ENCODE assay signal across 1 cellular context in the genomic region with DNA sequence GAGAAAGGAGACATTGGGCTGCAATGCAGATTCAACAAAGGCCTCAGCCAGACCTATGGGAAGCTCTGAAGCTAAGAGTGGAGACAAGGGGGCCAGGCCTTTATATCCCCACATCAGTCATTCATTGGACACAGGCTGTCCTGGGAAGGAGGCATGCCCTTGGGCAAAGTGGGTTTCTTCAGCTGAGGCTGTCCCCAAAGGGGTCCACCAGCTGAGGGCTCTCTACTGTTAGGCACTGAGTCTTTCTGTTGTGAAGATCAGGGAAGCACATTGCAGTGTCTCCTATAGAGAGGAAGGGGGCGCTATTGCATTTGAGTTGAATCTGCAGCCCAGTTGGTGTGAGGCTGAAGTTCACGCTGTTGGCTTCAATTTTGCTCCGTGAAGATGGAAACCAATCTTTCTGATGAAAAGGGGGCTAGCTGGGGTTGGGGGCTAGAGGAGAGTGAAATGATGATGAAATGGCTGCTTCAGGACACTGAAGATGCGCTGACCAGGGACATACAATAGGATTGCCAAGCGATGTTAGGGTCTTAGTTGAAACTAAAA.
TF ChIP-seq lines count a peak whose summit lies in the region.

No MANE protein-coding gene starts in this region.

TF ChIP-seq in HEK293, 187 proteins besides CTCF, POLR2A, EP300 and RAD21 (continued from another document):
- TF ChIP-seq FEZF1 (tag by site-specific recombination; IDR thresholded peaks at IDR 0.05) (no peak), ZNF76 (tag by site-specific recombination; IDR thresholded peaks at IDR 0.05; ENCODE audit: borderline replicate concordance, low read depth) (no peak), ZNF211 (tag by site-specific recombination; IDR thresholded peaks at IDR 0.05; ENCODE audit: low read depth) (no peak), ZNF558 (tag by site-specific recombination; IDR thresholded peaks at IDR 0.05) (no peak), ZNF16 (tag by site-specific recombination; IDR thresholded peaks at IDR 0.05; ENCODE audit: low read depth) (no peak), ZNF391 (tag by site-specific recombination; IDR thresholded peaks at IDR 0.05; ENCODE audit: borderline replicate concordance, low read depth) (no peak), ZNF654 (tag by site-specific recombination; IDR thresholded peaks at IDR 0.05; ENCODE audit: low read depth) (peak; percentile 93), ZNF664 (tag by site-specific recombination; IDR thresholded peaks at IDR 0.05) (no peak), ZNF621 (tag by site-specific recombination; IDR thresholded peaks at IDR 0.05) (no peak), GLIS1 (tag by site-specific recombination; IDR thresholded peaks at IDR 0.05) (no peak), ZSCAN18 (tag by site-specific recombination; IDR thresholded peaks at IDR 0.05) (no peak), ZNF701 (tag by site-specific recombination; IDR thresholded peaks at IDR 0.05) (no peak), ZNF202 (tag by site-specific recombination; IDR thresholded peaks at IDR 0.05; ENCODE audit: borderline replicate concordance) (no peak), ZNF239 (tag by site-specific recombination; IDR thresholded peaks at IDR 0.05) (no peak), ZNF324 (tag by site-specific recombination; IDR thresholded peaks at IDR 0.05) (no peak), ZNF560 (tag by site-specific recombination; IDR thresholded peaks at IDR 0.05; ENCODE audit: borderline replicate concordance) (no peak), ZNF2 (tag by site-specific recombination; IDR thresholded peaks at IDR 0.05) (0 out of 2 replicates have a peak, but pooled peaks have one; percentile 42), ZFHX2 (tag by site-specific recombination; conservative IDR thresholded peaks at IDR 0.05) (no peak), ZNF623 (tag by site-specific recombination; IDR thresholded peaks at IDR 0.05) (no peak), KLF9 (tag by site-specific recombination; IDR thresholded peaks at IDR 0.05; ENCODE audit: low read depth) (no peak), ZNF660 (tag by site-specific recombination; IDR thresholded peaks at IDR 0.05) (no peak)
- TF ChIP-seq, protein P1, sequence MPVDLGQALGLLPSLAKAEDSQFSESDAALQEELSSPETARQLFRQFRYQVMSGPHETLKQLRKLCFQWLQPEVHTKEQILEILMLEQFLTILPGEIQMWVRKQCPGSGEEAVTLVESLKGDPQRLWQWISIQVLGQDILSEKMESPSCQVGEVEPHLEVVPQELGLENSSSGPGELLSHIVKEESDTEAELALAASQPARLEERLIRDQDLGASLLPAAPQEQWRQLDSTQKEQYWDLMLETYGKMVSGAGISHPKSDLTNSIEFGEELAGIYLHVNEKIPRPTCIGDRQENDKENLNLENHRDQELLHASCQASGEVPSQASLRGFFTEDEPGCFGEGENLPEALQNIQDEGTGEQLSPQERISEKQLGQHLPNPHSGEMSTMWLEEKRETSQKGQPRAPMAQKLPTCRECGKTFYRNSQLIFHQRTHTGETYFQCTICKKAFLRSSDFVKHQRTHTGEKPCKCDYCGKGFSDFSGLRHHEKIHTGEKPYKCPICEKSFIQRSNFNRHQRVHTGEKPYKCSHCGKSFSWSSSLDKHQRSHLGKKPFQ (tag by site-specific recombination; IDR thresholded peaks at IDR 0.05), result peak; percentile 73
